ENCODE assay signal across 3 cellular contexts in genomic region chr20:25205277-25206062, GRCh38.
TF ChIP-seq lines count a peak whose summit lies in the region.

No MANE protein-coding gene starts in this region.

TF ChIP-seq in HEK293, 187 proteins besides CTCF, POLR2A, EP300 and RAD21:
- TF ChIP-seq ZBTB21 (tag by site-specific recombination; IDR thresholded peaks at IDR 0.05), result no peak
- TF ChIP-seq ZNF596 (tag by site-specific recombination; IDR thresholded peaks at IDR 0.05), result no peak
- no peak for TF ChIP-seq ZNF140 (tag by site-specific recombination; IDR thresholded peaks at IDR 0.05)
- TF ChIP-seq ZIC2 (tag by site-specific recombination; IDR thresholded peaks at IDR 0.05), result 0 out of 2 replicates have a peak, but pooled peaks have one; percentile 9
- TF ChIP-seq ZBTB17 (tag by site-specific recombination; IDR thresholded peaks at IDR 0.05), result no peak

TF ChIP-seq in HepG2, 621 proteins besides CTCF, POLR2A, EP300 and RAD21 (continues in another document):
- TF ChIP-seq ZNF253 (CRISPR knock-in tag; IDR thresholded peaks at IDR 0.05; ENCODE audit: borderline replicate concordance), result no peak
- peak; percentile 24; the same call in 1 of the 2 replicates for TF ChIP-seq ZNF687 (CRISPR knock-in tag; IDR thresholded peaks at IDR 0.05)
- no peak for TF ChIP-seq IKZF4 (CRISPR knock-in tag; IDR thresholded peaks at IDR 0.05; ENCODE audit: borderline replicate concordance, low read depth, not compliant biosample characterization)
- no peak for TF ChIP-seq ZBTB2 (CRISPR knock-in tag; IDR thresholded peaks at IDR 0.05; ENCODE audit: low read depth)
- TF ChIP-seq NBN (conservative IDR thresholded peaks at IDR 0.05), result no peak
- TF ChIP-seq AGO2 (optimal IDR thresholded peaks at IDR 0.05; ENCODE audit: low read depth, low read length), result peak; percentile 46
- no peak for TF ChIP-seq CHD2 (IDR thresholded peaks at IDR 0.05; ENCODE audit: low read depth, low read length)
- TF ChIP-seq ZNF766 (CRISPR knock-in tag; IDR thresholded peaks at IDR 0.05; ENCODE audit: borderline replicate concordance), result no peak
- TF ChIP-seq YY1 (IDR thresholded peaks at IDR 0.05; ENCODE audit: insufficient read depth, insufficient replicate concordance, low read depth, low read length), result no peak
- no peak for TF ChIP-seq ZNF256 (CRISPR knock-in tag; conservative IDR thresholded peaks at IDR 0.05)
- peak; percentile 57; the same call in 1 of the 2 replicates for TF ChIP-seq ZNF776 (CRISPR knock-in tag; IDR thresholded peaks at IDR 0.05)
- TF ChIP-seq ZNF160 (CRISPR knock-in tag; IDR thresholded peaks at IDR 0.05), result no peak
- no peak for TF ChIP-seq ZNF44 (CRISPR knock-in tag; IDR thresholded peaks at IDR 0.05)
- TF ChIP-seq ZNF230 (CRISPR knock-in tag; IDR thresholded peaks at IDR 0.05), result no peak
- no peak for TF ChIP-seq RFX1 (IDR thresholded peaks at IDR 0.05)
- no peak for TF ChIP-seq ZNF343 (CRISPR knock-in tag; IDR thresholded peaks at IDR 0.05)
- TF ChIP-seq SMAD1 (CRISPR knock-in tag; IDR thresholded peaks at IDR 0.05; ENCODE audit: borderline replicate concordance, low read depth), result no peak
- no peak for TF ChIP-seq NR2F1 (CRISPR knock-in tag; IDR thresholded peaks at IDR 0.05)
- no peak for TF ChIP-seq ZNF609 (CRISPR knock-in tag; IDR thresholded peaks at IDR 0.05; ENCODE audit: borderline replicate concordance)
- TF ChIP-seq ARHGAP35 (CRISPR knock-in tag; IDR thresholded peaks at IDR 0.05; ENCODE audit: borderline replicate concordance), result no peak

TF ChIP-seq in GM12891, 5 proteins besides CTCF, POLR2A, EP300 and RAD21:
- TF ChIP-seq POLR2AphosphoS5 (IDR thresholded peaks at IDR 0.05; ENCODE audit: low read depth, low read length), result no peak
- no peak for TF ChIP-seq PAX5 (IDR thresholded peaks at IDR 0.05; ENCODE audit: insufficient read depth, low read length, severe bottlenecking)
- TF ChIP-seq POU2F2 (IDR thresholded peaks at IDR 0.05; ENCODE audit: low read depth, low read length), result no peak
- no peak for TF ChIP-seq TAF1 (IDR thresholded peaks at IDR 0.05; ENCODE audit: low read depth, low read length)
